ENCODE assay signal across 14 cellular contexts in genomic region chr6:137738197-137738596, GRCh38.
DNase-seq lines count a peak whose midpoint lies in the region; ATAC-seq and TF ChIP-seq lines count a peak whose summit lies in the region.
"Had no signal": no experiment of that assay in that cellular context is flagged by ENCODE, and none has a peak within 500 bp of the region (broad histone marks: within the 10 kb centered on the region; RNA-seq: fewer than 3 reads in every experiment).

No MANE protein-coding gene starts in this region.

- H3K4me3 ChIP-seq in AG10803 (ENCODE audit: low read length), result no peak overlapping the region

- ATAC-seq in HG03280 (IDR thresholded peaks at IDR 0.05; ENCODE audit: unreplicated experiment), result no peak
- ATAC-seq: SK-N-SH treated with all-trans-retinoic acid at 6 μM for 48 hours had no signal

- DNase-seq in AG10803 (ENCODE audit: low read depth) (peak; percentile 56), HCEC 1CT (peak; percentile 51), astrocyte of the hippocampus (ENCODE audit: low read depth, low spot score) (peak; percentile 67), kidney glomerular epithelial cell (lab: John Stamatoyannopoulos, UW) (peak; percentile 84), hippocampal formation (lab: John Stamatoyannopoulos, UW) (no peak), DMS53 (lab: John Stamatoyannopoulos, UW) (no peak)
- DNase-seq in stimulated activated CD4-positive, alpha-beta T cell treated with anti-CD3 and anti-CD28 coated beads, Interleukin-4, amount 100 ng/mL, for 24 hours, result no peak
- DNase-seq: activated CD4-positive, alpha-beta T cell treated with anti-CD3 and anti-CD28 coated beads for 4 hours; activated effector memory CD4-positive, alpha-beta T cell treated with Interleukin-2 at 50 U/mL for 16 hours; NCI-H1436 treated with DMSO at 0.1 percent for 48 hours; NCI-H82; stimulated activated CD8-positive, alpha-beta memory T cell treated with anti-CD3 and anti-CD28 coated beads, Interleukin-4, amount 100 ng/mL, for 48 hours had no signal

- TF ChIP-seq CTCF in AG10803 (conservative IDR thresholded peaks at IDR 0.05; ENCODE audit: low read length), result no peak

Comparison
In these comparisons a context has a peak if more than half of its experiments do, and no peak if none do; other contexts are left out.
1. DNase-seq: peak in AG10803 (single experiment), HCEC 1CT (single experiment), astrocyte of the hippocampus (single experiment) and kidney glomerular epithelial cell (single experiment); none in hippocampal formation (0 of 2), DMS53 (single experiment) and stimulated activated CD4-positive, alpha-beta T cell treated with anti-CD3 and anti-CD28 coated beads, Interleukin-4, amount 100 ng/mL, for 24 hours (single experiment).